Comparison of ENCODE assay signal across 8 cellular contexts in the genomic region with DNA sequence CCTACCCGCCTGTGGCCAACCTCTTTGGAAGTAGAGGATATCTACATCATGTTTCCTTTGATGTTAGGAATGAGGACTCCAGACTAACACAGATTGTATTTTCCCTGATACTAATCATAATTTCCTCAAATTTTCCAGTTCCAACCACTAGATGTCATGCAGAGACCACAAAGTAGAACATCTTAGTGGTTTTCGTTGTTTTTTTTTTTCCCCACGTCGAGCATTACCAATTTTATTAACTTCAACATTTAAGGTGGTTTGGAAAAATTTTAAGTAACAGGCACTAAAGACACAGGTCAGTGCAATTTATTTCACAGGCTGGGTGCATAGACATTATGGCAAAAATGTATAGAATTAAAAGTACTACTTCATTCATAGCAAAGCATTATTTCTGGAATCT.
DNase-seq lines count a peak whose midpoint lies in the region; ATAC-seq and TF ChIP-seq lines count a peak whose summit lies in the region.
"Not testable (repeated sequence)": the region's sequence is repeated elsewhere in the genome, so short reads cannot be mapped to it uniquely, and the experiment has no call there.

No MANE protein-coding gene starts in this region.

- peak; percentile 13 for DNase-seq in Caki2 (ENCODE audit: low read depth)
- peak; percentile 3 for DNase-seq in HS-27A (ENCODE audit: low read depth)
- peak; percentile 13 for DNase-seq in NCI-H1694 (lab: John Stamatoyannopoulos, UW)
- DNase-seq in Panc1 (ENCODE audit: low read depth, low spot score); left lung; upper lobe of right lung: not testable (repeated sequence)
- DNase-seq in MCF 10A (ENCODE audit: unreplicated experiment) = peak; percentile 4
- peak; percentile 30 for DNase-seq in fibroblast of the aortic adventitia (ENCODE audit: low read depth)

- CTCF ChIA-PET in Panc1 (lab: Charles Lee); MCF 10A (lab: Yijun Ruan, JAX): not testable (repeated sequence)

- not testable (repeated sequence) for H3K36me3 Mint-ChIP-seq in MCF 10A (ENCODE audit: insufficient read depth, unreplicated experiment)

- ATAC-seq in Panc1, upper lobe of right lung: not testable (repeated sequence)
- ATAC-seq in left lung = peak; percentile 19

- H3K27me3 Mint-ChIP-seq in MCF 10A (ENCODE audit: insufficient read depth, unreplicated experiment) = not testable (repeated sequence)

- not testable (repeated sequence) for H3K4me1 Mint-ChIP-seq in MCF 10A (ENCODE audit: insufficient read depth, unreplicated experiment)

- POLR2A ChIA-PET in Panc1 (lab: Charles Lee); MCF 10A (lab: Yijun Ruan, JAX): not testable (repeated sequence)

- H3K27me3 ChIP-seq in Panc1 (ENCODE audit: control insufficient read depth, insufficient read depth, low read length); left lung; upper lobe of right lung: not testable (repeated sequence)

- BruUV-seq in Panc1 (replicated peaks; lab: Mats Ljungman, UMichigan); MCF 10A (replicated peaks; lab: Mats Ljungman, UMichigan): not testable (repeated sequence)

- intact Hi-C loops in Panc1 (cut with micrococcal nuclease; ENCODE audit: unreplicated experiment); MCF 10A (cut with micrococcal nuclease); left lung (cut with DNase I); upper lobe of right lung (cut with DNase I): not testable (repeated sequence)

- H3K9me3 Mint-ChIP-seq in MCF 10A (ENCODE audit: unreplicated experiment) = not testable (repeated sequence)

- TF ChIP-seq CTCF in Panc1 (IDR thresholded peaks at IDR 0.05) (peak; percentile 45; the same call in 1 of the 2 replicates), upper lobe of right lung (IDR thresholded peaks at IDR 0.05) (peak; percentile 21)
- TF ChIP-seq CTCF in MCF 10A (IDR thresholded peaks at IDR 0.05; ENCODE audit: unreplicated experiment); fibroblast of the aortic adventitia (IDR thresholded peaks at IDR 0.05; ENCODE audit: insufficient read depth, low read length); left lung (IDR thresholded peaks at IDR 0.05): not testable (repeated sequence)

- H3K4me3 ChIP-seq in Panc1 (ENCODE audit: low read depth in 2 of 2, low read length in 2 of 2); fibroblast of the aortic adventitia (ENCODE audit: low read depth, low read length); left lung; upper lobe of right lung: not testable (repeated sequence)

- H3K27ac ChIP-seq in Panc1 (ENCODE audit: low read length); left lung; upper lobe of right lung: not testable (repeated sequence)

- H3K27ac Mint-ChIP-seq in MCF 10A (ENCODE audit: low read depth, unreplicated experiment) = not testable (repeated sequence)

- H3K36me3 ChIP-seq in Panc1 (ENCODE audit: control insufficient read depth, insufficient read depth, low read length); left lung; upper lobe of right lung: not testable (repeated sequence)

- H3K4me3 Mint-ChIP-seq in MCF 10A (ENCODE audit: unreplicated experiment) = not testable (repeated sequence)

- H3K4me1 ChIP-seq in Panc1 (ENCODE audit: control insufficient read depth, insufficient read depth, low read length); left lung; upper lobe of right lung: not testable (repeated sequence)

- in situ Hi-C loops in Caki2 (cut with HindIII; ENCODE audit: low pct_unique_long_range_greater_than_20kb, low sequenced_read_pairs); Panc1 (cut with HindIII; ENCODE audit: low pct_unique_long_range_greater_than_20kb, low sequenced_read_pairs): not testable (repeated sequence)

- H3K9me3 ChIP-seq in Panc1 (ENCODE audit: control insufficient read depth, insufficient read depth, low read depth, low read length); left lung; upper lobe of right lung: not testable (repeated sequence)
